17 cellular contexts compared by ENCODE assay signal in genomic region chr15:55234800-55235104, GRCh38.
"Had no signal": no experiment of that assay in that cellular context is flagged by ENCODE, and none has a peak within 500 bp of the region (broad histone marks: within the 10 kb centered on the region; RNA-seq: fewer than 3 reads in every experiment).

No MANE protein-coding gene starts in this region.

- ATAC-seq: left ventricle myocardium superior; natural killer cell; stimulated activated memory B cell treated with anti-CD40 and anti-IgM and Interleukin-4, amounts not matched to agents 10 μg/mL and 1 μg/mL and 100 μg/mL, for 72 hours; stimulated activated naive CD8-positive, alpha-beta T cell treated with anti-CD3 and anti-CD28 coated beads, Interleukin-15, Interleukin-2, amounts not matched to agents 100 U/mL and 50 U/mL, for 24 hours had no signal

- H3K79me2 ChIP-seq: parathyroid adenoma had no signal

- H3K4me3 ChIP-seq: dorsolateral prefrontal cortex, lung, right atrium auricular region, sigmoid colon, thyroid gland, vagina had no signal

- H3K4me3 Mint-ChIP-seq: memory B cell; natural killer cell; stimulated activated memory B cell treated with anti-CD40 and anti-IgM and Interleukin-4, amounts not matched to agents 10 μg/mL and 1 μg/mL and 100 μg/mL, for 72 hours had no signal

- H3K27ac ChIP-seq: dorsolateral prefrontal cortex, parathyroid adenoma, right atrium auricular region, sigmoid colon, thyroid gland, vagina had no signal

- H3K27me3 ChIP-seq: dorsolateral prefrontal cortex, right atrium auricular region, sigmoid colon, thyroid gland, vagina had no signal

- H3K27ac Mint-ChIP-seq: memory B cell; progenitor cell of endocrine pancreas; stimulated activated memory B cell treated with anti-CD40 and anti-IgM and Interleukin-4, amounts not matched to agents 10 μg/mL and 1 μg/mL and 100 μg/mL, for 72 hours had no signal

- H2AFZ ChIP-seq: parathyroid adenoma had no signal

- H3K4me1 Mint-ChIP-seq: memory B cell; stimulated activated memory B cell treated with anti-CD40 and anti-IgM and Interleukin-4, amounts not matched to agents 10 μg/mL and 1 μg/mL and 100 μg/mL, for 72 hours had no signal

- H3K36me3 ChIP-seq: right atrium auricular region, sigmoid colon, thyroid gland had no signal

- H3K27me3 Mint-ChIP-seq: memory B cell; progenitor cell of endocrine pancreas; stimulated activated memory B cell treated with anti-CD40 and anti-IgM and Interleukin-4, amounts not matched to agents 10 μg/mL and 1 μg/mL and 100 μg/mL, for 72 hours had no signal

- DNase-seq: dorsolateral prefrontal cortex; effector CD4-positive, alpha-beta T cell; left ventricle myocardium superior; natural killer cell; sigmoid colon; stimulated activated CD4-positive, alpha-beta T cell treated with anti-CD3 and anti-CD28 coated beads, Interleukin-2, amount 100 ng/mL, for 24 hours; stimulated activated CD4-positive, alpha-beta T cell treated with anti-CD3 and anti-CD28 coated beads, Interleukin-4, amount 100 ng/mL, for 24 hours; stimulated activated naive CD8-positive, alpha-beta T cell treated with anti-CD3 and anti-CD28 coated beads, Interleukin-15, Interleukin-2, amounts not matched to agents 100 U/mL and 50 U/mL, for 24 hours; thyroid gland; trophoblast cell had no signal

- H3K36me3 Mint-ChIP-seq: natural killer cell had no signal

- H3K9me3 Mint-ChIP-seq: memory B cell; natural killer cell; stimulated activated memory B cell treated with anti-CD40 and anti-IgM and Interleukin-4, amounts not matched to agents 10 μg/mL and 1 μg/mL and 100 μg/mL, for 72 hours had no signal

- H3K9me3 ChIP-seq: right atrium auricular region, sigmoid colon, thyroid gland, vagina had no signal

- H3K4me1 ChIP-seq: parathyroid adenoma, right atrium auricular region, sigmoid colon had no signal
